In genomic region chr3:32843504-32844321, GRCh38 we compare ENCODE assay signal across 1 cellular context.
TF ChIP-seq lines count a peak whose summit lies in the region.

No MANE protein-coding gene starts in this region.

TF ChIP-seq in WTC11, 78 proteins besides CTCF, POLR2A, EP300 and RAD21 (continued from another document):
- TF ChIP-seq AR (CRISPR knock-in tag; IDR thresholded peaks at IDR 0.05) = no peak
- no peak; the same call in 1 of the 2 replicates for TF ChIP-seq PRRX2 (CRISPR knock-in tag; IDR thresholded peaks at IDR 0.05)
- no peak for TF ChIP-seq TEAD4 (CRISPR knock-in tag; IDR thresholded peaks at IDR 0.05)
- 0 out of 2 replicates have a peak, but pooled peaks have one; percentile 38 for TF ChIP-seq FOXK1 (CRISPR knock-in tag; IDR thresholded peaks at IDR 0.05)
